ENCODE assay signal across 1 cellular context in the genomic region with DNA sequence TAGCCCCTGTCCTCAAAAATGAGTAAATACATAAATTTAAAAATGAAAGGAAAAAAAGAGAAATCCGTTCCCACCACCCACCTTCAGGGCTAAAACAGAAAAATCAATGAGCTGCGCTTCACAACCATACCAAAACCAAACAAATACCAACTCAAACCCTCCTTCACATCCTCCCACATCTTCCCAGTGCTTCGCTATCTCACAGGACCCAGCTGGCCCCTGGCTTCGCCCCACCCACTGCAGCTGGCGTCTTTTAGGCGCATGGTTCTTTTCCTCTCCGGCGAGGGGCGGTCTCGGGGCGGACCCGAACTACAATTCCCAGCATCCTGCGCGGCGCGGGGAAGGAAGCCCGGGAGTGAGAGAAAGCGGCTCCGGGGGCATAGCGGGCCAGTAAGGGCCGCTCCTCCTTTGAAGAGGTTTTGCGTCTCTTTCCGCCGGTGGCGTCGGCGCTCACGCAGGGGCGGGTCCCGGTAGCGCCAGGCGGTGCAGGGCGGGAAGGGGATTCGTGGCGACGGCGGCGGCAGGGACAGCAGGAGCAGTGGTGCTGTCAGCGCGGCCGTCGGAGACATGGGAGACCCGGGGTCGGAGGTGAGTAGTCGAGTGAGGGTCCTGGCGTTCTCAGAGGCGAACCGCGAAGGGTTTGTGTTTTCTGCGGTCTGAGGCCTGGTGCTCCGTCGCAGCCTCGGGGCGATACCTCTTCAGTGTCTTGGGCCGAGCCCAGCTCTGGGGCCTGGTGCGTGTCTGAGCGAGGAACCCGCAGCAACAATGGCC.
TF ChIP-seq lines count a peak whose summit lies in the region.

A gene with protein sequence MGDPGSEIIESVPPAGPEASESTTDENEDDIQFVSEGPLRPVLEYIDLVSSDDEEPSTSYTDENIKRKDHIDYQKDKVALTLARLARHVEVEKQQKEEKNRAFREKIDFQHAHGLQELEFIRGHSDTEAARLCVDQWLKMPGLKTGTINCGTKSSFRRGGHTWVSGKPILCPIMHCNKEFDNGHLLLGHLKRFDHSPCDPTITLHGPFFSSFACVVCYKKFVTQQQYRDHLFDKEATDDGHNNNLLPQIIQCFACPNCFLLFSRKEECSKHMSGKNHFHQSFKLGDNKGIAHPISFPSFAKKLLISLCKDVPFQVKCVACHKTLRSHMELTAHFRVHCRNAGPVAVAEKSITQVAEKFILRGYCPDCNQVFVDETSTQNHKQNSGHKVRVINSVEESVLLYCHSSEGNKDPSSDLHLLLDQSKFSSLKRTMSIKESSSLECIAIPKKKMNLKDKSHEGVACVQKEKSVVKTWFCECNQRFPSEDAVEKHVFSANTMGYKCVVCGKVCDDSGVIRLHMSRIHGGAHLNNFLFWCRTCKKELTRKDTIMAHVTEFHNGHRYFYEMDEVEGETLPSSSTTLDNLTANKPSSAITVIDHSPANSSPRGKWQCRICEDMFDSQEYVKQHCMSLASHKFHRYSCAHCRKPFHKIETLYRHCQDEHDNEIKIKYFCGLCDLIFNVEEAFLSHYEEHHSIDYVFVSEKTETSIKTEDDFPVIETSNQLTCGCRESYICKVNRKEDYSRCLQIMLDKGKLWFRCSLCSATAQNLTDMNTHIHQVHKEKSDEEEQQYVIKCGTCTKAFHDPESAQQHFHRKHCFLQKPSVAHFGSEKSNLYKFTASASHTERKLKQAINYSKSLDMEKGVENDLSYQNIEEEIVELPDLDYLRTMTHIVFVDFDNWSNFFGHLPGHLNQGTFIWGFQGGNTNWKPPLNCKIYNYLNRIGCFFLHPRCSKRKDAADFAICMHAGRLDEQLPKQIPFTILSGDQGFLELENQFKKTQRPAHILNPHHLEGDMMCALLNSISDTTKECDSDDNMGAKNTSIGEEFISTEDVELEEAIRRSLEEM (plus strand): TSS at position 502 of the 771 bp plus-strand sequence. CDS start 66 bp downstream, at position 568.

TF ChIP-seq in HepG2, 621 proteins besides CTCF, POLR2A, EP300 and RAD21 (continued from another document and continues in another):
- TF ChIP-seq, protein P1, sequence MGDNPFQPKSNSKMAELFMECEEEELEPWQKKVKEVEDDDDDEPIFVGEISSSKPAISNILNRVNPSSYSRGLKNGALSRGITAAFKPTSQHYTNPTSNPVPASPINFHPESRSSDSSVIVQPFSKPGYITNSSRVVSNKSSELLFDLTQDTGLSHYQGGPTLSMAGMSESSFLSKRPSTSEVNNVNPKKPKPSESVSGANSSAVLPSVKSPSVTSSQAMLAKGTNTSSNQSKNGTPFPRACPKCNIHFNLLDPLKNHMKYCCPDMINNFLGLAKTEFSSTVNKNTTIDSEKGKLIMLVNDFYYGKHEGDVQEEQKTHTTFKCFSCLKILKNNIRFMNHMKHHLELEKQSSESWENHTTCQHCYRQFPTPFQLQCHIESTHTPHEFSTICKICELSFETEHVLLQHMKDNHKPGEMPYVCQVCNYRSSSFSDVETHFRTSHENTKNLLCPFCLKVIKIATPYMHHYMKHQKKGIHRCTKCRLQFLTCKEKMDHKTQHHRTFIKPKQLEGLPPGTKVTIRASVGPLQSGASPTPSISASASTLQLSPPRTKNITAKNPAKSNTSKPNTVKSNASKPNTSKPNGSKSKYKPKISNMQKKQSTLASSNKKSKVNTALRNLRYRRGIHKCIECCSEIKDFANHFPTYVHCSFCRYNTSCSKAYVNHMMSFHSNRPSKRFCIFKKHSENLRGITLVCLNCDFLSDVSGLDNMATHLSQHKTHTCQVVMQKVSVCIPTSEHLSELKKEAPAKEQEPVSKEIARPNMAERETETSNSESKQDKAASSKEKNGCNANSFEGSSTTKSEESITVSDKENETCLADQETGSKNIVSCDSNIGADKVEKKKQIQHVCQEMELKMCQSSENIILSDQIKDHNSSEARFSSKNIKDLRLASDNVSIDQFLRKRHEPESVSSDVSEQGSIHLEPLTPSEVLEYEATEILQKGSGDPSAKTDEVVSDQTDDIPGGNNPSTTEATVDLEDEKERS (CRISPR knock-in tag; IDR thresholded peaks at IDR 0.05) = peak; percentile 88
- TF ChIP-seq ZZZ3 (CRISPR knock-in tag; IDR thresholded peaks at IDR 0.05; ENCODE audit: borderline replicate concordance) (no peak), ZNF879 (CRISPR knock-in tag; IDR thresholded peaks at IDR 0.05) (no peak), ETV5 (CRISPR knock-in tag; IDR thresholded peaks at IDR 0.05; ENCODE audit: borderline replicate concordance) (peak; percentile 64), GATA4 (IDR thresholded peaks at IDR 0.05; ENCODE audit: borderline replicate concordance, low read depth) (0 out of 2 replicates have a peak, but pooled peaks have one; percentile 42), ZNF441 (CRISPR knock-in tag; IDR thresholded peaks at IDR 0.05; ENCODE audit: borderline replicate concordance) (peak; percentile 65; the same call in 1 of the 2 replicates), ZNF337 (CRISPR knock-in tag; IDR thresholded peaks at IDR 0.05; ENCODE audit: borderline replicate concordance, low read depth) (no peak), ZNF562 (CRISPR knock-in tag; IDR thresholded peaks at IDR 0.05; ENCODE audit: borderline replicate concordance) (0 out of 2 replicates have a peak, but pooled peaks have one; percentile 58), GZF1 (CRISPR knock-in tag; IDR thresholded peaks at IDR 0.05) (peak; percentile 48; the same call in 1 of the 2 replicates), YY1 (IDR thresholded peaks at IDR 0.05; ENCODE audit: insufficient read depth, insufficient replicate concordance, low read depth, low read length) (peak; percentile 78), PCBP1 (IDR thresholded peaks at IDR 0.05; ENCODE audit: borderline replicate concordance, low read depth, low read length) (peak; percentile 92; the same call in 1 of the 2 replicates), SMAD1 (CRISPR knock-in tag; IDR thresholded peaks at IDR 0.05; ENCODE audit: borderline replicate concordance, low read depth) (peak; percentile 67; the same call in 1 of the 2 replicates), RBM39 (IDR thresholded peaks at IDR 0.05; ENCODE audit: low read depth, low read length, poor library complexity, severe bottlenecking) (peak; percentile 40), NFIB (CRISPR knock-in tag; IDR thresholded peaks at IDR 0.05; ENCODE audit: borderline replicate concordance) (no peak), TARDBP (CRISPR knock-in tag; IDR thresholded peaks at IDR 0.05) (peak; percentile 82), KDM2A (CRISPR knock-in tag; IDR thresholded peaks at IDR 0.05; ENCODE audit: borderline replicate concordance, low read depth) (peak; percentile 95), ZNF564 (CRISPR knock-in tag; IDR thresholded peaks at IDR 0.05) (no peak), HNF4A (CRISPR knock-in tag; IDR thresholded peaks at IDR 0.05) (peak; percentile 7; the same call in 1 of the 2 replicates), ZBTB7B (CRISPR knock-in tag; IDR thresholded peaks at IDR 0.05) (peak; percentile 38), ZNF496 (CRISPR knock-in tag; IDR thresholded peaks at IDR 0.05; ENCODE audit: insufficient replicate concordance) (no peak), FOXK2 (IDR thresholded peaks at IDR 0.05) (peak; percentile 12; the same call in 1 of the 2 replicates), RNF2 (conservative IDR thresholded peaks at IDR 0.05; ENCODE audit: low read depth) (peak; percentile 85), WIZ (CRISPR knock-in tag; IDR thresholded peaks at IDR 0.05) (peak; percentile 80; the same call in 1 of the 2 replicates), ZNF567 (CRISPR knock-in tag; IDR thresholded peaks at IDR 0.05; ENCODE audit: borderline replicate concordance) (no peak), ZNF282 (IDR thresholded peaks at IDR 0.05; ENCODE audit: partially characterized antibody) (no peak), ZNF460 (CRISPR knock-in tag; IDR thresholded peaks at IDR 0.05; ENCODE audit: borderline replicate concordance) (peak; percentile 57; the same call in 1 of the 2 replicates), REPIN1 (CRISPR knock-in tag; IDR thresholded peaks at IDR 0.05; ENCODE audit: borderline replicate concordance, low read depth) (peak; percentile 78), MIXL1 (CRISPR knock-in tag; IDR thresholded peaks at IDR 0.05) (peak; percentile 81), TEAD3 (CRISPR knock-in tag; optimal IDR thresholded peaks at IDR 0.05; ENCODE audit: borderline replicate concordance) (peak; percentile 72), ZNF703 (CRISPR knock-in tag; IDR thresholded peaks at IDR 0.05; ENCODE audit: borderline replicate concordance) (no peak)
- TF ChIP-seq, protein P2, sequence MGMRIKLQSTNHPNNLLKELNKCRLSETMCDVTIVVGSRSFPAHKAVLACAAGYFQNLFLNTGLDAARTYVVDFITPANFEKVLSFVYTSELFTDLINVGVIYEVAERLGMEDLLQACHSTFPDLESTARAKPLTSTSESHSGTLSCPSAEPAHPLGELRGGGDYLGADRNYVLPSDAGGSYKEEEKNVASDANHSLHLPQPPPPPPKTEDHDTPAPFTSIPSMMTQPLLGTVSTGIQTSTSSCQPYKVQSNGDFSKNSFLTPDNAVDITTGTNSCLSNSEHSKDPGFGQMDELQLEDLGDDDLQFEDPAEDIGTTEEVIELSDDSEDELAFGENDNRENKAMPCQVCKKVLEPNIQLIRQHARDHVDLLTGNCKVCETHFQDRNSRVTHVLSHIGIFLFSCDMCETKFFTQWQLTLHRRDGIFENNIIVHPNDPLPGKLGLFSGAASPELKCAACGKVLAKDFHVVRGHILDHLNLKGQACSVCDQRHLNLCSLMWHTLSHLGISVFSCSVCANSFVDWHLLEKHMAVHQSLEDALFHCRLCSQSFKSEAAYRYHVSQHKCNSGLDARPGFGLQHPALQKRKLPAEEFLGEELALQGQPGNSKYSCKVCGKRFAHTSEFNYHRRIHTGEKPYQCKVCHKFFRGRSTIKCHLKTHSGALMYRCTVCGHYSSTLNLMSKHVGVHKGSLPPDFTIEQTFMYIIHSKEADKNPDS (CRISPR knock-in tag; IDR thresholded peaks at IDR 0.05) = peak; percentile 84; the same call in 1 of the 2 replicates
- TF ChIP-seq, protein P3, sequence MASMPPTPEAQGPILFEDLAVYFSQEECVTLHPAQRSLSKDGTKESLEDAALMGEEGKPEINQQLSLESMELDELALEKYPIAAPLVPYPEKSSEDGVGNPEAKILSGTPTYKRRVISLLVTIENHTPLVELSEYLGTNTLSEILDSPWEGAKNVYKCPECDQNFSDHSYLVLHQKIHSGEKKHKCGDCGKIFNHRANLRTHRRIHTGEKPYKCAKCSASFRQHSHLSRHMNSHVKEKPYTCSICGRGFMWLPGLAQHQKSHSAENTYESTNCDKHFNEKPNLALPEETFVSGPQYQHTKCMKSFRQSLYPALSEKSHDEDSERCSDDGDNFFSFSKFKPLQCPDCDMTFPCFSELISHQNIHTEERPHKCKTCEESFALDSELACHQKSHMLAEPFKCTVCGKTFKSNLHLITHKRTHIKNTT (CRISPR knock-in tag; IDR thresholded peaks at IDR 0.05) = no peak
- TF ChIP-seq, protein P4, sequence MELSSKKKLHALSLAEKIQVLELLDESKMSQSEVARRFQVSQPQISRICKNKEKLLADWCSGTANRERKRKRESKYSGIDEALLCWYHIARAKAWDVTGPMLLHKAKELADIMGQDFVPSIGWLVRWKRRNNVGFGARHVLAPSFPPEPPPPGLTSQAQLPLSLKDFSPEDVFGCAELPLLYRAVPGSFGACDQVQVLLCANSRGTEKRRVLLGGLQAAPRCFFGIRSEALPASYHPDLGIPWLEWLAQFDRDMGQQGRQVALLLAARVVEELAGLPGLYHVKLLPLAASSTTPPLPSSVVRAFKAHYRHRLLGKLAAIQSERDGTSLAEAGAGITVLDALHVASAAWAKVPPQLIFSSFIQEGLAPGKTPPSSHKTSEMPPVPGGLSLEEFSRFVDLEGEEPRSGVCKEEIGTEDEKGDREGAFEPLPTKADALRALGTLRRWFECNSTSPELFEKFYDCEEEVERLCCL (CRISPR knock-in tag; IDR thresholded peaks at IDR 0.05; ENCODE audit: borderline replicate concordance) = peak; percentile 59; the same call in 1 of the 2 replicates
- TF ChIP-seq, protein P5, sequence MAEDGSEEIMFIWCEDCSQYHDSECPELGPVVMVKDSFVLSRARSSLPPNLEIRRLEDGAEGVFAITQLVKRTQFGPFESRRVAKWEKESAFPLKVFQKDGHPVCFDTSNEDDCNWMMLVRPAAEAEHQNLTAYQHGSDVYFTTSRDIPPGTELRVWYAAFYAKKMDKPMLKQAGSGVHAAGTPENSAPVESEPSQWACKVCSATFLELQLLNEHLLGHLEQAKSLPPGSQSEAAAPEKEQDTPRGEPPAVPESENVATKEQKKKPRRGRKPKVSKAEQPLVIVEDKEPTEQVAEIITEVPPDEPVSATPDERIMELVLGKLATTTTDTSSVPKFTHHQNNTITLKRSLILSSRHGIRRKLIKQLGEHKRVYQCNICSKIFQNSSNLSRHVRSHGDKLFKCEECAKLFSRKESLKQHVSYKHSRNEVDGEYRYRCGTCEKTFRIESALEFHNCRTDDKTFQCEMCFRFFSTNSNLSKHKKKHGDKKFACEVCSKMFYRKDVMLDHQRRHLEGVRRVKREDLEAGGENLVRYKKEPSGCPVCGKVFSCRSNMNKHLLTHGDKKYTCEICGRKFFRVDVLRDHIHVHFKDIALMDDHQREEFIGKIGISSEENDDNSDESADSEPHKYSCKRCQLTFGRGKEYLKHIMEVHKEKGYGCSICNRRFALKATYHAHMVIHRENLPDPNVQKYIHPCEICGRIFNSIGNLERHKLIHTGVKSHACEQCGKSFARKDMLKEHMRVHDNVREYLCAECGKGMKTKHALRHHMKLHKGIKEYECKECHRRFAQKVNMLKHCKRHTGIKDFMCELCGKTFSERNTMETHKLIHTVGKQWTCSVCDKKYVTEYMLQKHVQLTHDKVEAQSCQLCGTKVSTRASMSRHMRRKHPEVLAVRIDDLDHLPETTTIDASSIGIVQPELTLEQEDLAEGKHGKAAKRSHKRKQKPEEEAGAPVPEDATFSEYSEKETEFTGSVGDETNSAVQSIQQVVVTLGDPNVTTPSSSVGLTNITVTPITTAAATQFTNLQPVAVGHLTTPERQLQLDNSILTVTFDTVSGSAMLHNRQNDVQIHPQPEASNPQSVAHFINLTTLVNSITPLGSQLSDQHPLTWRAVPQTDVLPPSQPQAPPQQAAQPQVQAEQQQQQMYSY (CRISPR knock-in tag; IDR thresholded peaks at IDR 0.05) = peak; percentile 10; the same call in 1 of the 2 replicates
- TF ChIP-seq, protein P6, sequence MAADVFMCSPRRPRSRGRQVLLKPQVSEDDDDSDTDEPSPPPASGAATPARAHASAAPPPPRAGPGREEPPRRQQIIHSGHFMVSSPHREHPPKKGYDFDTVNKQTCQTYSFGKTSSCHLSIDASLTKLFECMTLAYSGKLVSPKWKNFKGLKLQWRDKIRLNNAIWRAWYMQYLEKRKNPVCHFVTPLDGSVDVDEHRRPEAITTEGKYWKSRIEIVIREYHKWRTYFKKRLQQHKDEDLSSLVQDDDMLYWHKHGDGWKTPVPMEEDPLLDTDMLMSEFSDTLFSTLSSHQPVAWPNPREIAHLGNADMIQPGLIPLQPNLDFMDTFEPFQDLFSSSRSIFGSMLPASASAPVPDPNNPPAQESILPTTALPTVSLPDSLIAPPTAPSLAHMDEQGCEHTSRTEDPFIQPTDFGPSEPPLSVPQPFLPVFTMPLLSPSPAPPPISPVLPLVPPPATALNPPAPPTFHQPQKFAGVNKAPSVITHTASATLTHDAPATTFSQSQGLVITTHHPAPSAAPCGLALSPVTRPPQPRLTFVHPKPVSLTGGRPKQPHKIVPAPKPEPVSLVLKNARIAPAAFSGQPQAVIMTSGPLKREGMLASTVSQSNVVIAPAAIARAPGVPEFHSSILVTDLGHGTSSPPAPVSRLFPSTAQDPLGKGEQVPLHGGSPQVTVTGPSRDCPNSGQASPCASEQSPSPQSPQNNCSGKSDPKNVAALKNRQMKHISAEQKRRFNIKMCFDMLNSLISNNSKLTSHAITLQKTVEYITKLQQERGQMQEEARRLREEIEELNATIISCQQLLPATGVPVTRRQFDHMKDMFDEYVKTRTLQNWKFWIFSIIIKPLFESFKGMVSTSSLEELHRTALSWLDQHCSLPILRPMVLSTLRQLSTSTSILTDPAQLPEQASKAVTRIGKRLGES (CRISPR knock-in tag; IDR thresholded peaks at IDR 0.05; ENCODE audit: borderline replicate concordance) = no peak
